In genomic region chr4:56261027-56261426, GRCh38 we compare ENCODE assay signal across 11 cellular contexts.
A peak's percentile ranks its signal among the peaks of the same experiment; 100 is the strongest.
DNase-seq lines count a peak whose midpoint lies in the region; ATAC-seq and TF ChIP-seq lines count a peak whose summit lies in the region.
"Had no signal": no experiment of that assay in that cellular context is flagged by ENCODE, and none has a peak within 500 bp of the region (broad histone marks: within the 10 kb centered on the region; RNA-seq: fewer than 3 reads in every experiment).

No MANE protein-coding gene starts in this region.

- peak; percentile 67 for DNase-seq in Jurkat, Clone E6-1 (ENCODE audit: low read depth, low spot score)
- peak; percentile 64 for DNase-seq in activated naive CD4-positive, alpha-beta T cell treated with anti-CD3 and anti-CD28 coated beads, Interleukin-2, amount 10 ng/mL, durations not matched to agents 7 days and 5 days
- DNase-seq in stimulated activated CD4-positive, alpha-beta T cell treated with anti-CD3 and anti-CD28 coated beads, TNF-alpha, amount 100 ng/mL, for 4 hours (ENCODE audit: low read depth in 3 of 3), result peak; percentile 9 to 33 (median 25)
- DNase-seq in Right ventricle myocardium superior (no peak), GM19238 (ENCODE audit: insufficient read length, low spot score) (no peak), prostate gland (ENCODE audit: low spot score) (no peak), DMS79 treated with DMSO at 0.1 percent for 48 hours (lab: John Stamatoyannopoulos, UW) (no peak)
- DNase-seq: NCI-H1436 had no signal

- H3K4me1 ChIP-seq in prostate gland (replicated peaks), result no peaks in the 10 kb centered on the region
- H3K4me1 ChIP-seq: parathyroid adenoma had no signal

- H3K36me3 Mint-ChIP-seq in activated naive CD4-positive, alpha-beta T cell treated with anti-CD3 and anti-CD28 coated beads, Interleukin-2, amount 10 ng/mL, durations not matched to agents 7 days and 5 days, result no peaks in the 10 kb centered on the region

- H3K4me3 Mint-ChIP-seq in activated naive CD4-positive, alpha-beta T cell treated with anti-CD3 and anti-CD28 coated beads, Interleukin-2, amount 10 ng/mL, durations not matched to agents 7 days and 5 days, result no peak overlapping the region
- H3K4me3 Mint-ChIP-seq: activated naive CD8-positive, alpha-beta T cell had no signal

- intact Hi-C loops in Right ventricle myocardium superior (cut with DNase I) (no loop called here), prostate gland (cut with DNase I) (no loop called here)

- peak overlapping the region; percentile 39 for H3K27ac Mint-ChIP-seq in activated naive CD4-positive, alpha-beta T cell treated with anti-CD3 and anti-CD28 coated beads, Interleukin-2, amount 10 ng/mL, durations not matched to agents 7 days and 5 days
- H3K27ac Mint-ChIP-seq: activated naive CD8-positive, alpha-beta T cell had no signal

- TF ChIP-seq POLR2A in prostate gland (IDR thresholded peaks at IDR 0.05), result no peak

- TF ChIP-seq CTCF in prostate gland (IDR thresholded peaks at IDR 0.05), result no peak

- H3K9me3 ChIP-seq in prostate gland, result no peaks in the 10 kb centered on the region

- H3K9me3 Mint-ChIP-seq in activated naive CD4-positive, alpha-beta T cell treated with anti-CD3 and anti-CD28 coated beads, Interleukin-2, amount 10 ng/mL, durations not matched to agents 7 days and 5 days, result peaks cover 16% of the 10 kb centered on the region

- CTCF ChIA-PET in activated naive CD4-positive, alpha-beta T cell treated with anti-CD3 and anti-CD28 coated beads, Interleukin-2, amount 10 ng/mL, durations not matched to agents 7 days and 5 days (lab: Charles Lee), result no interaction called here

- WGBS in prostate gland, result 94% methylated on average over 6 of the region's 6 CpGs

- no peak overlapping the region for H3K4me3 ChIP-seq in Jurkat, Clone E6-1 (ENCODE audit: low read length)
- no peak overlapping the region for H3K4me3 ChIP-seq in prostate gland

- H3K27me3 Mint-ChIP-seq in activated naive CD4-positive, alpha-beta T cell treated with anti-CD3 and anti-CD28 coated beads, Interleukin-2, amount 10 ng/mL, durations not matched to agents 7 days and 5 days, result peaks cover 32% of the 10 kb centered on the region

- no peaks in the 10 kb centered on the region for H3K36me3 ChIP-seq in prostate gland

- H3K27ac ChIP-seq in prostate gland, result no peak overlapping the region
- H3K27ac ChIP-seq: parathyroid adenoma had no signal

- ATAC-seq in GM18907 (IDR thresholded peaks at IDR 0.05; ENCODE audit: unreplicated experiment) (peak; percentile 61), Right ventricle myocardium superior (ENCODE audit: poor library complexity) (no peak)

- peaks cover 12% of the 10 kb centered on the region for H3K4me1 Mint-ChIP-seq in activated naive CD4-positive, alpha-beta T cell treated with anti-CD3 and anti-CD28 coated beads, Interleukin-2, amount 10 ng/mL, durations not matched to agents 7 days and 5 days

- no peaks in the 10 kb centered on the region for H3K27me3 ChIP-seq in prostate gland (replicated peaks; ENCODE audit: insufficient read depth)

Comparison
In these comparisons a context has a peak if more than half of its experiments do, and no peak if none do; other contexts are left out.
1. DNase-seq: peak in Jurkat, Clone E6-1 (single experiment), activated naive CD4-positive, alpha-beta T cell treated with anti-CD3 and anti-CD28 coated beads, Interleukin-2, amount 10 ng/mL, durations not matched to agents 7 days and 5 days (single experiment) and stimulated activated CD4-positive, alpha-beta T cell treated with anti-CD3 and anti-CD28 coated beads, TNF-alpha, amount 100 ng/mL, for 4 hours (3 of 3); none in Right ventricle myocardium superior (single experiment), GM19238 (single experiment), prostate gland (single experiment) and DMS79 treated with DMSO at 0.1 percent for 48 hours (single experiment).